1 cellular context compared by ENCODE assay signal in genomic region chr6:42971746-42972327, GRCh38.
TF ChIP-seq lines count a peak whose summit lies in the region.

No MANE protein-coding gene starts in this region.

TF ChIP-seq in HCT116, 20 proteins besides CTCF, POLR2A, EP300 and RAD21:
- TF ChIP-seq, protein P1, sequence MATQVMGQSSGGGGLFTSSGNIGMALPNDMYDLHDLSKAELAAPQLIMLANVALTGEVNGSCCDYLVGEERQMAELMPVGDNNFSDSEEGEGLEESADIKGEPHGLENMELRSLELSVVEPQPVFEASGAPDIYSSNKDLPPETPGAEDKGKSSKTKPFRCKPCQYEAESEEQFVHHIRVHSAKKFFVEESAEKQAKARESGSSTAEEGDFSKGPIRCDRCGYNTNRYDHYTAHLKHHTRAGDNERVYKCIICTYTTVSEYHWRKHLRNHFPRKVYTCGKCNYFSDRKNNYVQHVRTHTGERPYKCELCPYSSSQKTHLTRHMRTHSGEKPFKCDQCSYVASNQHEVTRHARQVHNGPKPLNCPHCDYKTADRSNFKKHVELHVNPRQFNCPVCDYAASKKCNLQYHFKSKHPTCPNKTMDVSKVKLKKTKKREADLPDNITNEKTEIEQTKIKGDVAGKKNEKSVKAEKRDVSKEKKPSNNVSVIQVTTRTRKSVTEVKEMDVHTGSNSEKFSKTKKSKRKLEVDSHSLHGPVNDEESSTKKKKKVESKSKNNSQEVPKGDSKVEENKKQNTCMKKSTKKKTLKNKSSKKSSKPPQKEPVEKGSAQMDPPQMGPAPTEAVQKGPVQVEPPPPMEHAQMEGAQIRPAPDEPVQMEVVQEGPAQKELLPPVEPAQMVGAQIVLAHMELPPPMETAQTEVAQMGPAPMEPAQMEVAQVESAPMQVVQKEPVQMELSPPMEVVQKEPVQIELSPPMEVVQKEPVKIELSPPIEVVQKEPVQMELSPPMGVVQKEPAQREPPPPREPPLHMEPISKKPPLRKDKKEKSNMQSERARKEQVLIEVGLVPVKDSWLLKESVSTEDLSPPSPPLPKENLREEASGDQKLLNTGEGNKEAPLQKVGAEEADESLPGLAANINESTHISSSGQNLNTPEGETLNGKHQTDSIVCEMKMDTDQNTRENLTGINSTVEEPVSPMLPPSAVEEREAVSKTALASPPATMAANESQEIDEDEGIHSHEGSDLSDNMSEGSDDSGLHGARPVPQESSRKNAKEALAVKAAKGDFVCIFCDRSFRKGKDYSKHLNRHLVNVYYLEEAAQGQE (IDR thresholded peaks at IDR 0.05; ENCODE audit: low read depth), result no peak
- TF ChIP-seq SRF (IDR thresholded peaks at IDR 0.05; ENCODE audit: low read depth) (no peak), ZFX (IDR thresholded peaks at IDR 0.05) (no peak), ELF1 (IDR thresholded peaks at IDR 0.05; ENCODE audit: borderline replicate concordance, low read depth) (no peak), FOSL1 (IDR thresholded peaks at IDR 0.05; ENCODE audit: low read depth) (no peak), JUND (IDR thresholded peaks at IDR 0.05) (no peak), EGR1 (IDR thresholded peaks at IDR 0.05; ENCODE audit: low read depth) (no peak), ZNF274 (IDR thresholded peaks at IDR 0.05; ENCODE audit: low read depth, low read length) (no peak), SIN3A (IDR thresholded peaks at IDR 0.05; ENCODE audit: low read depth) (no peak), ZBTB33 (IDR thresholded peaks at IDR 0.05; ENCODE audit: extremely low read depth, insufficient replicate concordance, low read length) (no peak), YY1 (IDR thresholded peaks at IDR 0.05; ENCODE audit: extremely low read depth, insufficient replicate concordance, low read depth, low read length) (no peak), POLR2AphosphoS5 (IDR thresholded peaks at IDR 0.05; ENCODE audit: low read depth, low read length) (no peak), SP1 (IDR thresholded peaks at IDR 0.05; ENCODE audit: low read depth) (no peak), CBX3 (IDR thresholded peaks at IDR 0.05; ENCODE audit: low read depth) (no peak)
- TF ChIP-seq, protein P2, sequence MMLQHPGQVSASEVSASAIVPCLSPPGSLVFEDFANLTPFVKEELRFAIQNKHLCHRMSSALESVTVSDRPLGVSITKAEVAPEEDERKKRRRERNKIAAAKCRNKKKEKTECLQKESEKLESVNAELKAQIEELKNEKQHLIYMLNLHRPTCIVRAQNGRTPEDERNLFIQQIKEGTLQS (IDR thresholded peaks at IDR 0.05), result no peak
TF ChIP-seq in HCT116: peak in this region for 0.
